Comparison of ENCODE assay signal across 30 cellular contexts in genomic region chr9:114990901-114991300, GRCh38.
"Had no signal": no experiment of that assay in that cellular context is flagged by ENCODE, and none has a peak within 500 bp of the region (broad histone marks: within the 10 kb centered on the region; RNA-seq: fewer than 3 reads in every experiment).

No MANE protein-coding gene starts in this region.

- H3K36me3 Mint-ChIP-seq: activated naive CD8-positive, alpha-beta T cell had no signal

- H3K4me3 Mint-ChIP-seq: activated CD8-positive, alpha-beta T cell treated with anti-CD3 and anti-CD28 coated beads for 36 hours; activated naive CD4-positive, alpha-beta T cell treated with anti-CD3 and anti-CD28 coated beads, Interleukin-2, amount 10 ng/mL, durations not matched to agents 7 days and 5 days; central memory CD8-positive, alpha-beta T cell had no signal

- H3K27ac ChIP-seq: ascending aorta, cardiac muscle cell, colonic mucosa, Peyer's patch, SJSA1 had no signal

- DNase-seq: activated CD8-positive, alpha-beta T cell treated with anti-CD3 and anti-CD28 coated beads for 36 hours; activated gamma-delta T cell; activated naive CD4-positive, alpha-beta T cell treated with anti-CD3 and anti-CD28 coated beads, Interleukin-2, amount 10 ng/mL, durations not matched to agents 7 days and 5 days; activated T-cell treated with anti-CD3 and anti-CD28 coated beads, Interleukin-2, amount 50 U/mL, for 1 hour; amygdala; colonic mucosa; Kasumi-1; KG1; MG63; NCI-H1092; NCI-H1436 treated with DMSO at 0.1 percent for 48 hours; NCI-H1694 treated with DMSO at 0.1 percent for 48 hours; NCI-H2029; NCI-H2107; NCI-H2171; NCI-H510A; NCI-H526; NCI-H748 treated with DMSO at 0.1 percent for 48 hours; NK-92 treated with Interleukin-12 subunit alpha and Interleukin-12 subunit beta, amount 100 ng/mL, for 24 hours; PC-3; Peyer's patch; RPMI8226; SHP77 treated with DMSO at 0.1 percent for 48 hours; SK-N-SH; T1000 had no signal

- H3K9me3 Mint-ChIP-seq: activated CD8-positive, alpha-beta T cell treated with anti-CD3 and anti-CD28 coated beads for 36 hours; activated naive CD4-positive, alpha-beta T cell treated with anti-CD3 and anti-CD28 coated beads, Interleukin-2, amount 10 ng/mL, durations not matched to agents 7 days and 5 days; central memory CD8-positive, alpha-beta T cell had no signal

- H3K27me3 Mint-ChIP-seq: activated CD8-positive, alpha-beta T cell treated with anti-CD3 and anti-CD28 coated beads for 36 hours; activated naive CD4-positive, alpha-beta T cell treated with anti-CD3 and anti-CD28 coated beads, Interleukin-2, amount 10 ng/mL, durations not matched to agents 7 days and 5 days; activated naive CD8-positive, alpha-beta T cell; central memory CD8-positive, alpha-beta T cell had no signal
